ENCODE assay signal across 8 cellular contexts in the genomic region with DNA sequence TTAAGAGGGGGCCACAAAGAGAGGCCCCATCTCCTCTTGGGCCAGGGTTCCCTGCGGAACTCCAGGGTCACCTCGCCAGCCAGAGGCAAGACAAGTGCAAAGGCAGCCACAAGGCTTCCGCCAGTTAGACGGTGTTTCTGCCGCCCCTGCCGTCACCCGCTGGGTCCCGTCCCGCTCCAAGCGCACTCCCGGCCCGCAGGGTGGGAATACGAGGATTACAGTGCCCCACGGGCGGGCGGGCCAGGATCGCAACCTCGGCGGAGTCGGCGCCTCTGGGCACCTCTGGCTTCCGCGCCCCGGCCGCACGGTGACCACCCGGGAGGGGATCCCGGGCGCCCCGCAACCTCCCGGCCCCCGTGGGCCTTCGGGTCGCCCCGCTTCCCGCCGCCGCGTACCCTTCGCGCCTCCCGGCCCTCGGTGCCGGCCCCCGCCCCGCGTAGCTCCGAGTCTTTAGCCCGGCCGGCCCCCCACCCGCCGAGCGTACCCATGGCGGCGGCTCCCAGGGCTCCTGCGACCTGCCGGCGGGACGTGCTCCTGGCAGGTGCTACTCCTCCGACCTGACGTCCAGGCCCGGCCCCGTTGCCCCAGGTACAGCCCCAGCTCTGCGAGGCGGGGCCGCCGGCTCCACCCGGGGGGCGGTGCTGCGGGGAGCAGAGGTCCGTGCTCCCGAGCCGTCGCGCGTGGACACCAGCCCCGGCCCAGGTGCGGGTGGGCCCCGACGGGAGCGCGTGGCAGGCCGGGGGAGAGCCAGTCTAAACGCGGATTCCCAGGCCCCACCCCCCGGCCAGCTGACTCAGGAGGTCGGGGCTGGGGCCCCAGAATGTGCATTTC.
A peak's percentile ranks its signal among the peaks of the same experiment; 100 is the strongest.
DNase-seq lines count a peak whose midpoint lies in the region; ATAC-seq and TF ChIP-seq lines count a peak whose summit lies in the region.

A gene with protein sequence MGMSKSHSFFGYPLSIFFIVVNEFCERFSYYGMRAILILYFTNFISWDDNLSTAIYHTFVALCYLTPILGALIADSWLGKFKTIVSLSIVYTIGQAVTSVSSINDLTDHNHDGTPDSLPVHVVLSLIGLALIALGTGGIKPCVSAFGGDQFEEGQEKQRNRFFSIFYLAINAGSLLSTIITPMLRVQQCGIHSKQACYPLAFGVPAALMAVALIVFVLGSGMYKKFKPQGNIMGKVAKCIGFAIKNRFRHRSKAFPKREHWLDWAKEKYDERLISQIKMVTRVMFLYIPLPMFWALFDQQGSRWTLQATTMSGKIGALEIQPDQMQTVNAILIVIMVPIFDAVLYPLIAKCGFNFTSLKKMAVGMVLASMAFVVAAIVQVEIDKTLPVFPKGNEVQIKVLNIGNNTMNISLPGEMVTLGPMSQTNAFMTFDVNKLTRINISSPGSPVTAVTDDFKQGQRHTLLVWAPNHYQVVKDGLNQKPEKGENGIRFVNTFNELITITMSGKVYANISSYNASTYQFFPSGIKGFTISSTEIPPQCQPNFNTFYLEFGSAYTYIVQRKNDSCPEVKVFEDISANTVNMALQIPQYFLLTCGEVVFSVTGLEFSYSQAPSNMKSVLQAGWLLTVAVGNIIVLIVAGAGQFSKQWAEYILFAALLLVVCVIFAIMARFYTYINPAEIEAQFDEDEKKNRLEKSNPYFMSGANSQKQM (minus strand): TSS at position 562 of the 831 bp plus-strand sequence. CDS start 74 bp downstream, at position 488.

- peak; percentile 42 for DNase-seq in DMS79 (lab: John Stamatoyannopoulos, UW)
- peak; percentile 35 for DNase-seq in WERI-Rb-1
- no peak for DNase-seq in retinal pigment epithelial cell (ENCODE audit: low read depth)
- no peak for DNase-seq in ACHN
- no peak for DNase-seq in stimulated activated CD4-positive, alpha-beta T cell treated with anti-CD3 and anti-CD28 coated beads, Interleukin-12 subunit alpha, Interleukin-12 subunit beta, amount 100 ng/mL, for 4 hours

- in situ Hi-C loops in ACHN (cut with HindIII; ENCODE audit: low pct_ligation_motif_present, low pct_unique_long_range_greater_than_20kb, low sequenced_read_pairs) = no loop called here

- peaks cover 18% of the 10 kb centered on the region for H3K27me3 ChIP-seq in WERI-Rb-1 (ENCODE audit: insufficient read depth, low read depth, severe bottlenecking)

- no peak for TF ChIP-seq CTCF in WERI-Rb-1 (IDR thresholded peaks at IDR 0.05; ENCODE audit: low read depth, low read length)
- TF ChIP-seq CTCF in retinal pigment epithelial cell (conservative IDR thresholded peaks at IDR 0.05; ENCODE audit: low read depth, low read length) = no peak

- H3K36me3 ChIP-seq in WERI-Rb-1 = no peaks in the 10 kb centered on the region

- H3K4me3 ChIP-seq in WERI-Rb-1 (ENCODE audit: low read depth, low read length) (peak within 1 kb of the TSS; percentile 42), iPS-11a (ENCODE audit: low read depth, low read length) (peak within 1 kb of the TSS; percentile 41), retinal pigment epithelial cell (ENCODE audit: low read length) (peak within 1 kb of the TSS; percentile 31)

- no peak within 1 kb of the TSS for H3K27ac ChIP-seq in WERI-Rb-1

- ATAC-seq in HG02885 (IDR thresholded peaks at IDR 0.05; ENCODE audit: poor library complexity, unreplicated experiment) = no peak
- ATAC-seq in HG03439 (IDR thresholded peaks at IDR 0.05; ENCODE audit: unreplicated experiment) = no peak

- H3K9me3 ChIP-seq in WERI-Rb-1 (ENCODE audit: severe bottlenecking) = peaks cover 18% of the 10 kb centered on the region

Comparison
In these comparisons a context has a peak if more than half of its experiments do, and no peak if none do; other contexts are left out.
1. DNase-seq: peak in DMS79 (single experiment) and WERI-Rb-1 (single experiment); none in retinal pigment epithelial cell (single experiment), ACHN (single experiment) and stimulated activated CD4-positive, alpha-beta T cell treated with anti-CD3 and anti-CD28 coated beads, Interleukin-12 subunit alpha, Interleukin-12 subunit beta, amount 100 ng/mL, for 4 hours (single experiment).
2. Peak in every context shown above with its lines, with median percentiles within 50 percentile points of each other: H3K4me3 ChIP-seq.